23 cellular contexts compared by ENCODE assay signal in genomic region chr6:121755500-121755899, GRCh38.
"Had no signal": no experiment of that assay in that cellular context is flagged by ENCODE, and none has a peak within 500 bp of the region (broad histone marks: within the 10 kb centered on the region; RNA-seq: fewer than 3 reads in every experiment).

No MANE protein-coding gene starts in this region.

- ATAC-seq: activated T-helper 17 cell treated with anti-CD3 and anti-CD28 coated beads, Interleukin-2, amount 50 U/mL, for 72 hours; T-helper 17 cell had no signal

- H3K36me3 ChIP-seq: MG63 had no signal

- H3K4me3 ChIP-seq: MG63 had no signal

- DNase-seq: activated B cell treated with CpG ODN at 0.5 μM for 24 hours; activated CD4-positive, alpha-beta memory T cell treated with anti-CD3 and anti-CD28 coated beads for 36 hours; activated CD4-positive, alpha-beta T cell treated with anti-CD3 and anti-CD28 coated beads, Interleukin-2, amount 10 ng/mL, durations not matched to agents 7 days and 5 days; activated CD8-positive, alpha-beta memory T cell treated with anti-CD3 and anti-CD28 coated beads for 24 hours; activated gamma-delta T cell; activated naive CD4-positive, alpha-beta T cell treated with anti-CD3 and anti-CD28 coated beads for 36 hours; activated T-cell treated with anti-CD3 and anti-CD28 coated beads, Interleukin-2, amount 50 U/mL, for 48 hours; central memory CD4-positive, alpha-beta T cell; MG63; MV-4-11; NCI-H1092 treated with DMSO at 0.1 percent for 48 hours; NCI-H1417 treated with DMSO at 0.1 percent for 48 hours; NCI-H1694; NCI-H2029; NCI-H2107; NCI-H2171 treated with DMSO at 0.1 percent for 48 hours; NCI-H226; NCI-H526; NCI-H774; SIG-M5; T-helper 17 cell; T-helper 9 cell had no signal

- H3K27me3 ChIP-seq: MG63 had no signal
